Comparison of ENCODE assay signal across 22 cellular contexts in the genomic region with DNA sequence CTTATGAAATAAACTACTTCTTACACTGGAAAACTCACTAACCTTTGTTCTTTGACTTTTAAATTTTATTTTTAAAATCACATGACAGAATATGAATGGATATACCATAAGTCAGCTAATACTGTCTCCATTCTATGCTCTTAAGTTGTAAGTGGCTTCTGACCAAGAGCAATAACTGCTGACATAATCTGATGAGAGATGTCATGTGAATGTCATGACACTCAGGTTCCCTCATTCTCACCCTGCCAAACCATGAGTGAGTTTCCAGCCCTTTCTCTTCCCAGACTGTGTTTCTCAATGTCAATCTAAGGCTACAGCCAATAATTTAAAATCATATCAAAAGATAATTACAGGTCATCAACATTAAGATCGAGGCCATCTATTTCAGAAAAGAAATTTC.
"Had no signal": no experiment of that assay in that cellular context is flagged by ENCODE, and none has a peak within 500 bp of the region (broad histone marks: within the 10 kb centered on the region; RNA-seq: fewer than 3 reads in every experiment).

No MANE protein-coding gene starts in this region.

- H3K9ac ChIP-seq: parathyroid adenoma had no signal

- H3K4me2 ChIP-seq: hepatocyte had no signal

- ATAC-seq: left lobe of liver; mucosa of descending colon; natural killer cell treated with Interleukin-12 subunit alpha and Interleukin-12 subunit beta and Interleukin-15 and Interleukin-18, amount 100 ng/mL, for 72 hours; stimulated activated naive B cell treated with anti-CD40 and anti-IgM and Interleukin-4, amounts not matched to agents 10 μg/mL and 1 μg/mL and 100 μg/mL, for 72 hours had no signal

- DNase-seq: dermis blood vessel endothelial cell; effector memory CD4-positive, alpha-beta T cell; head of caudate nucleus; kidney; mesenchymal stem cell; mucosa of descending colon; naive B cell; sigmoid colon; spleen; stimulated activated CD4-positive, alpha-beta T cell treated with anti-CD3 and anti-CD28 coated beads, Interleukin-2, amount 100 ng/mL, for 48 hours; stimulated activated naive B cell treated with anti-CD40 and anti-IgM and Interleukin-4, amounts not matched to agents 10 μg/mL and 1 μg/mL and 100 μg/mL, for 72 hours; transverse colon had no signal

- H2AFZ ChIP-seq: hepatocyte, parathyroid adenoma had no signal

- H3K27ac ChIP-seq: coronary artery, esophagus muscularis mucosa, hepatocyte, parathyroid adenoma, right atrium auricular region, sigmoid colon, skin epidermis, suprapubic skin, transverse colon, vagina had no signal

- H3K27me3 ChIP-seq: esophagus muscularis mucosa, hepatocyte, right atrium auricular region, sigmoid colon, spleen, suprapubic skin, transverse colon, vagina had no signal

- H3K4me3 ChIP-seq: coronary artery, esophagus muscularis mucosa, hepatocyte, mucosa of descending colon, right atrium auricular region, sigmoid colon, skin epidermis, spleen, suprapubic skin, transverse colon, vagina had no signal

- H3K36me3 ChIP-seq: esophagus muscularis mucosa, right atrium auricular region, sigmoid colon, spleen, suprapubic skin, transverse colon, vagina had no signal

- H3K9me3 ChIP-seq: esophagus muscularis mucosa, mucosa of descending colon, right atrium auricular region, sigmoid colon, spleen, suprapubic skin, transverse colon, vagina had no signal

- H3K4me1 ChIP-seq: right atrium auricular region had no signal
